13 cellular contexts compared by ENCODE assay signal in genomic region chr1:41365320-41365633, GRCh38. TPM values are rescaled to one million over a fixed set of nuclear protein-coding genes. Genes with fewer than 3 reads are reported as not detected.
A peak's percentile ranks its signal among the peaks of the same experiment; 100 is the strongest.
DNase-seq lines count a peak whose midpoint lies in the region; ATAC-seq and TF ChIP-seq lines count a peak whose summit lies in the region.
"Had no signal": no experiment of that assay in that cellular context is flagged by ENCODE, and none has a peak within 500 bp of the region (broad histone marks: within the 10 kb centered on the region; RNA-seq: fewer than 3 reads in every experiment).

No MANE protein-coding gene starts in this region.

- TF ChIP-seq CTCF in VCaP (conservative IDR thresholded peaks at IDR 0.05), result no peak

- peak overlapping the region; percentile 71 for H3K4me3 Mint-ChIP-seq in activated naive CD8-positive, alpha-beta T cell
- H3K4me3 Mint-ChIP-seq in activated naive CD8-positive, alpha-beta T cell treated with anti-CD3 and anti-CD28 coated beads for 36 hours, result no peak overlapping the region
- H3K4me3 Mint-ChIP-seq in naive B cell, result peak overlapping the region in 6 of 8 donors; percentile 59 to 81 (median 72)
- H3K4me3 Mint-ChIP-seq: HFFc6 had no signal

- no peaks in the 10 kb centered on the region for H3K9me3 Mint-ChIP-seq in activated naive CD8-positive, alpha-beta T cell (ENCODE audit: low read depth)
- no peaks in the 10 kb centered on the region for H3K9me3 Mint-ChIP-seq in activated naive CD8-positive, alpha-beta T cell treated with anti-CD3 and anti-CD28 coated beads for 36 hours
- H3K9me3 Mint-ChIP-seq in naive B cell, result no peaks in the 10 kb centered on the region
- H3K9me3 Mint-ChIP-seq: HFFc6 had no signal

- peak overlapping the region; percentile 72 for H3K27ac Mint-ChIP-seq in activated naive CD8-positive, alpha-beta T cell
- H3K27ac Mint-ChIP-seq in activated naive CD8-positive, alpha-beta T cell treated with anti-CD3 and anti-CD28 coated beads for 36 hours, result no peak overlapping the region
- H3K27ac Mint-ChIP-seq in naive B cell, result peak overlapping the region in 1 of 6 donors; percentile 91
- H3K27ac Mint-ChIP-seq: HFFc6 had no signal

- peak overlapping the region; percentile 73 for H3K27ac ChIP-seq in VCaP
- H3K27ac ChIP-seq in temporal lobe (ENCODE audit: low read depth, low read length), result peak overlapping the region; percentile 36
- H3K27ac ChIP-seq: foreskin keratinocyte had no signal

- no peak for DNase-seq in activated naive CD8-positive, alpha-beta T cell treated with anti-CD3 and anti-CD28 coated beads for 36 hours
- DNase-seq in naive B cell, result no peak
- no peak for DNase-seq in DMS79 treated with DMSO at 0.1 percent for 48 hours (lab: John Stamatoyannopoulos, UW)
- DNase-seq in activated CD4-positive, alpha-beta T cell treated with anti-CD3 and anti-CD28 coated beads, Interleukin-2, amount 50 U/mL, for 1 hour, result no peak
- DNase-seq: amniotic stem cell, foreskin keratinocyte, HFFc6, kidney glomerular epithelial cell had no signal

- no peaks in the 10 kb centered on the region for H3K36me3 Mint-ChIP-seq in activated naive CD8-positive, alpha-beta T cell
- H3K36me3 Mint-ChIP-seq in activated naive CD8-positive, alpha-beta T cell treated with anti-CD3 and anti-CD28 coated beads for 36 hours, result no peaks in the 10 kb centered on the region
- no peaks in the 10 kb centered on the region for H3K36me3 Mint-ChIP-seq in naive B cell

- peaks cover 6% of the 10 kb centered on the region for H3K27me3 Mint-ChIP-seq in activated naive CD8-positive, alpha-beta T cell
- peaks cover 38% of the 10 kb centered on the region for H3K27me3 Mint-ChIP-seq in activated naive CD8-positive, alpha-beta T cell treated with anti-CD3 and anti-CD28 coated beads for 36 hours
- H3K27me3 Mint-ChIP-seq in naive B cell, result peaks cover 4 to 56% (median 43%) of the 10 kb centered on the region in 3 donors

- peaks cover 22% of the 10 kb centered on the region for H3K4me1 Mint-ChIP-seq in activated naive CD8-positive, alpha-beta T cell (ENCODE audit: low read depth)
- peaks cover 11% of the 10 kb centered on the region for H3K4me1 Mint-ChIP-seq in activated naive CD8-positive, alpha-beta T cell treated with anti-CD3 and anti-CD28 coated beads for 36 hours
- peaks cover 24 to 47% (median 28%) of the 10 kb centered on the region in 3 donors for H3K4me1 Mint-ChIP-seq in naive B cell

- ATAC-seq in naive B cell (ENCODE audit: low read depth in 2 of 2), result no peak
- ATAC-seq in esophagus mucosa, result no peak
- ATAC-seq: foreskin keratinocyte had no signal

RNA-seq across cellular contexts. Expression of gene FOXO6, which starts 4.0 kb away (rescaled TPM):
- total RNA-seq in activated naive CD8-positive, alpha-beta T cell treated with anti-CD3 and anti-CD28 coated beads for 36 hours, result under 1 TPM; 0.19 to 0.34 TPM
- under 1 TPM in 1 of 6 donors, not detected in 5; 0.21 TPM for polyA plus RNA-seq in naive B cell (ENCODE audit: low read depth in 6 of 6)
- total RNA-seq in temporal lobe (13.0 TPM), esophagus mucosa (not detected)
- total RNA-seq: RPMI7951 had no signal

Comparison
In these comparisons a context has a peak if more than half of its experiments do, and no peak if none do; other contexts are left out.
1. RNA of gene FOXO6, which starts 4.0 kb away (total RNA-seq): 13.0 TPM in temporal lobe (single experiment); 0.19 to 0.34 TPM in activated naive CD8-positive, alpha-beta T cell treated with anti-CD3 and anti-CD28 coated beads for 36 hours and not detected in esophagus mucosa (single experiment); every median in the first group is over 10 times any median in the second.